Comparison of ENCODE assay signal across 1 cellular context in genomic region chr3:73883497-73883896, GRCh38.
TF ChIP-seq lines count a peak whose summit lies in the region.

No MANE protein-coding gene starts in this region.

TF ChIP-seq in GM23338, 12 proteins besides CTCF, POLR2A, EP300 and RAD21 (continued from another document):
- TF ChIP-seq, protein P1, sequence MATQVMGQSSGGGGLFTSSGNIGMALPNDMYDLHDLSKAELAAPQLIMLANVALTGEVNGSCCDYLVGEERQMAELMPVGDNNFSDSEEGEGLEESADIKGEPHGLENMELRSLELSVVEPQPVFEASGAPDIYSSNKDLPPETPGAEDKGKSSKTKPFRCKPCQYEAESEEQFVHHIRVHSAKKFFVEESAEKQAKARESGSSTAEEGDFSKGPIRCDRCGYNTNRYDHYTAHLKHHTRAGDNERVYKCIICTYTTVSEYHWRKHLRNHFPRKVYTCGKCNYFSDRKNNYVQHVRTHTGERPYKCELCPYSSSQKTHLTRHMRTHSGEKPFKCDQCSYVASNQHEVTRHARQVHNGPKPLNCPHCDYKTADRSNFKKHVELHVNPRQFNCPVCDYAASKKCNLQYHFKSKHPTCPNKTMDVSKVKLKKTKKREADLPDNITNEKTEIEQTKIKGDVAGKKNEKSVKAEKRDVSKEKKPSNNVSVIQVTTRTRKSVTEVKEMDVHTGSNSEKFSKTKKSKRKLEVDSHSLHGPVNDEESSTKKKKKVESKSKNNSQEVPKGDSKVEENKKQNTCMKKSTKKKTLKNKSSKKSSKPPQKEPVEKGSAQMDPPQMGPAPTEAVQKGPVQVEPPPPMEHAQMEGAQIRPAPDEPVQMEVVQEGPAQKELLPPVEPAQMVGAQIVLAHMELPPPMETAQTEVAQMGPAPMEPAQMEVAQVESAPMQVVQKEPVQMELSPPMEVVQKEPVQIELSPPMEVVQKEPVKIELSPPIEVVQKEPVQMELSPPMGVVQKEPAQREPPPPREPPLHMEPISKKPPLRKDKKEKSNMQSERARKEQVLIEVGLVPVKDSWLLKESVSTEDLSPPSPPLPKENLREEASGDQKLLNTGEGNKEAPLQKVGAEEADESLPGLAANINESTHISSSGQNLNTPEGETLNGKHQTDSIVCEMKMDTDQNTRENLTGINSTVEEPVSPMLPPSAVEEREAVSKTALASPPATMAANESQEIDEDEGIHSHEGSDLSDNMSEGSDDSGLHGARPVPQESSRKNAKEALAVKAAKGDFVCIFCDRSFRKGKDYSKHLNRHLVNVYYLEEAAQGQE (IDR thresholded peaks at IDR 0.05; ENCODE audit: unreplicated experiment): no peak
- TF ChIP-seq JUNB (IDR thresholded peaks at IDR 0.05; ENCODE audit: unreplicated experiment): no peak
- TF ChIP-seq POLR2AphosphoS5 (IDR thresholded peaks at IDR 0.05; ENCODE audit: low read depth): no peak
- no peak for TF ChIP-seq EZH2phosphoT487 (IDR thresholded peaks at IDR 0.05; ENCODE audit: unreplicated experiment)
- no peak for TF ChIP-seq ETS1 (IDR thresholded peaks at IDR 0.05)
- TF ChIP-seq ZNF331 (CRISPR knock-in tag; IDR thresholded peaks at IDR 0.05; ENCODE audit: low read depth): no peak
- TF ChIP-seq EZH2 (IDR thresholded peaks at IDR 0.05; ENCODE audit: low read depth, unreplicated experiment): no peak
- no peak for TF ChIP-seq ZNF114 (CRISPR knock-in tag; IDR thresholded peaks at IDR 0.05)
- TF ChIP-seq, protein P2, sequence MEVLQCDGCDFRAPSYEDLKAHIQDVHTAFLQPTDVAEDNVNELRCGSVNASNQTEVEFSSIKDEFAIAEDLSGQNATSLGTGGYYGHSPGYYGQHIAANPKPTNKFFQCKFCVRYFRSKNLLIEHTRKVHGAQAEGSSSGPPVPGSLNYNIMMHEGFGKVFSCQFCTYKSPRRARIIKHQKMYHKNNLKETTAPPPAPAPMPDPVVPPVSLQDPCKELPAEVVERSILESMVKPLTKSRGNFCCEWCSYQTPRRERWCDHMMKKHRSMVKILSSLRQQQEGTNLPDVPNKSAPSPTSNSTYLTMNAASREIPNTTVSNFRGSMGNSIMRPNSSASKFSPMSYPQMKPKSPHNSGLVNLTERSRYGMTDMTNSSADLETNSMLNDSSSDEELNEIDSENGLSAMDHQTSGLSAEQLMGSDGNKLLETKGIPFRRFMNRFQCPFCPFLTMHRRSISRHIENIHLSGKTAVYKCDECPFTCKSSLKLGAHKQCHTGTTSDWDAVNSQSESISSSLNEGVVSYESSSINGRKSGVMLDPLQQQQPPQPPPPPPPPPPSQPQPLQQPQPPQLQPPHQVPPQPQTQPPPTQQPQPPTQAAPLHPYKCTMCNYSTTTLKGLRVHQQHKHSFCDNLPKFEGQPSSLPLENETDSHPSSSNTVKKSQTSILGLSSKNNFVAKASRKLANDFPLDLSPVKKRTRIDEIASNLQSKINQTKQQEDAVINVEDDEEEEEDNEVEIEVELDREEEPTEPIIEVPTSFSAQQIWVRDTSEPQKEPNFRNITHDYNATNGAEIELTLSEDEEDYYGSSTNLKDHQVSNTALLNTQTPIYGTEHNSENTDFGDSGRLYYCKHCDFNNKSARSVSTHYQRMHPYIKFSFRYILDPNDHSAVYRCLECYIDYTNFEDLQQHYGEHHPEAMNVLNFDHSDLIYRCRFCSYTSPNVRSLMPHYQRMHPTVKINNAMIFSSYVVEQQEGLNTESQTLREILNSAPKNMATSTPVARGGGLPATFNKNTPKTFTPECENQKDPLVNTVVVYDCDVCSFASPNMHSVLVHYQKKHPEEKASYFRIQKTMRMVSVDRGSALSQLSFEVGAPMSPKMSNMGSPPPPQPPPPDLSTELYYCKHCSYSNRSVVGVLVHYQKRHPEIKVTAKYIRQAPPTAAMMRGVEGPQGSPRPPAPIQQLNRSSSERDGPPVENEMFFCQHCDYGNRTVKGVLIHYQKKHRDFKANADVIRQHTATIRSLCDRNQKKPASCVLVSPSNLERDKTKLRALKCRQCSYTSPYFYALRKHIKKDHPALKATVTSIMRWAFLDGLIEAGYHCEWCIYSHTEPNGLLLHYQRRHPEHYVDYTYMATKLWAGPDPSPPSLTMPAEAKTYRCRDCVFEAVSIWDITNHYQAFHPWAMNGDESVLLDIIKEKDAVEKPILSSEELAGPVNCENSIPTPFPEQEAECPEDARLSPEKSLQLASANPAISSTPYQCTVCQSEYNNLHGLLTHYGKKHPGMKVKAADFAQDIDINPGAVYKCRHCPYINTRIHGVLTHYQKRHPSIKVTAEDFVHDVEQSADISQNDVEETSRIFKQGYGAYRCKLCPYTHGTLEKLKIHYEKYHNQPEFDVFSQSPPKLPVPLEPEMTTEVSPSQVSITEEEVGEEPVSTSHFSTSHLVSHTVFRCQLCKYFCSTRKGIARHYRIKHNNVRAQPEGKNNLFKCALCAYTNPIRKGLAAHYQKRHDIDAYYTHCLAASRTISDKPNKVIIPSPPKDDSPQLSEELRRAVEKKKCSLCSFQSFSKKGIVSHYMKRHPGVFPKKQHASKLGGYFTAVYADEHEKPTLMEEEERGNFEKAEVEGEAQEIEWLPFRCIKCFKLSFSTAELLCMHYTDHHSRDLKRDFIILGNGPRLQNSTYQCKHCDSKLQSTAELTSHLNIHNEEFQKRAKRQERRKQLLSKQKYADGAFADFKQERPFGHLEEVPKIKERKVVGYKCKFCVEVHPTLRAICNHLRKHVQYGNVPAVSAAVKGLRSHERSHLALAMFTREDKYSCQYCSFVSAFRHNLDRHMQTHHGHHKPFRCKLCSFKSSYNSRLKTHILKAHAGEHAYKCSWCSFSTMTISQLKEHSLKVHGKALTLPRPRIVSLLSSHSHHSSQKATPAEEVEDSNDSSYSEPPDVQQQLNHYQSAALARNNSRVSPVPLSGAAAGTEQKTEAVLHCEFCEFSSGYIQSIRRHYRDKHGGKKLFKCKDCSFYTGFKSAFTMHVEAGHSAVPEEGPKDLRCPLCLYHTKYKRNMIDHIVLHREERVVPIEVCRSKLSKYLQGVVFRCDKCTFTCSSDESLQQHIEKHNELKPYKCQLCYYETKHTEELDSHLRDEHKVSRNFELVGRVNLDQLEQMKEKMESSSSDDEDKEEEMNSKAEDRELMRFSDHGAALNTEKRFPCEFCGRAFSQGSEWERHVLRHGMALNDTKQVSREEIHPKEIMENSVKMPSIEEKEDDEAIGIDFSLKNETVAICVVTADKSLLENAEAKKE (CRISPR knock-in tag; IDR thresholded peaks at IDR 0.05): no peak
